In genomic region chr5:181138258-181138657, GRCh38 we compare ENCODE assay signal across 1 cellular context.
TF ChIP-seq lines count a peak whose summit lies in the region.

No MANE protein-coding gene starts in this region.

TF ChIP-seq in H1, 55 proteins besides CTCF, POLR2A, EP300 and RAD21:
- TF ChIP-seq SP4 (IDR thresholded peaks at IDR 0.05; ENCODE audit: low read length) (no peak), TBP (IDR thresholded peaks at IDR 0.05; ENCODE audit: low read depth, low read length) (no peak), GTF2F1 (IDR thresholded peaks at IDR 0.05; ENCODE audit: borderline replicate concordance, low read depth, low read length) (no peak), CHD7 (IDR thresholded peaks at IDR 0.05; ENCODE audit: insufficient replicate concordance, low read length) (no peak), CBX5 (IDR thresholded peaks at IDR 0.05; ENCODE audit: low read depth, low read length) (no peak), NANOG (IDR thresholded peaks at IDR 0.05; ENCODE audit: insufficient read depth, low read depth, low read length, poor library complexity, severe bottlenecking) (no peak)
